10 cellular contexts compared by ENCODE assay signal in the genomic region with DNA sequence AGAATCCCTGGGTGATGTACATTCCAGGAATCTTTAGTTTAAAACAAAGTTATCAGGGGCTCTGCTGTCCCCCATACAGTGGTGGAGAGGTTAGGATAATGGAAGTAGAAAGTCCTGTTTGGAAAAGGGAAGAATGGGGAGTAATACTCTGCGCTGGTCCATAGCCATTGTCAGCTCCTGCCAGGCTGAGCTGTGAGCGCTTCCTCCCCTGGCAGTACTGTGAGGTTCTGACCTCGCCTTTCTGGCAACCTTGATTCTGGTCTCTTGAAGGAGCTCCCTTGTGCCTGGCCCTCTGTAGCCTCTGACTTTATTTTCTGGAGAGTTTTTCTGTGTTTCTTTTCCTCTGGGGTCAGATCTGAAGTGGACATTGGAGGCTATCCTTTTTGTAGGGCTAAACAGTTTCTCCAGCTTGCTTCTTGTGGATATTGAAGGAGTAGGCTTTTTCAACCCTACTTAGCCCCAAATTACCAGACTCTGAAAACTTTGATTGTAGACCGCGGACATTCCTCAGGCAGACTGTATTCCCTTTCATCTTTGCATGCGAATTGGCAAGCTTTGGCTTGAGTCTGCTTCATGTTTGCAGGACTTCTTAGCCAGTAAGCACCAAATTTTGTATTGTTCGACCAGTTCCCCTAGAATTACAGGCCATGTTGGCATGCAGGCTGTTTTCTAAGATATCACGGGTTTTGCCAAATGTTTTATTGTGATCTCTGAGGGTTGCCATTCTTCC. TPM values are rescaled to one million over a fixed set of nuclear protein-coding genes. Genes with fewer than 3 reads are reported as not detected.
A peak's percentile ranks its signal among the peaks of the same experiment; 100 is the strongest.
DNase-seq lines count a peak whose midpoint lies in the region; ATAC-seq and TF ChIP-seq lines count a peak whose summit lies in the region.
"Had no signal": no experiment of that assay in that cellular context is flagged by ENCODE, and none has a peak within 500 bp of the region (broad histone marks: within the 10 kb centered on the region; RNA-seq: fewer than 3 reads in every experiment).

No MANE protein-coding gene starts in this region.

- no peak for ATAC-seq in PC-3

- peaks cover 12% of the 10 kb centered on the region; the same call in 1 of the 2 replicates for H4K20me1 ChIP-seq in PC-3 (ENCODE audit: low read length)

- peak overlapping the region; percentile 73 for H3K27ac ChIP-seq in cardiac muscle cell
- H3K27ac ChIP-seq in brain microvascular endothelial cell = no peak overlapping the region
- no peak overlapping the region for H3K27ac ChIP-seq in PC-3 (ENCODE audit: low read length)

- H3K4me1 ChIP-seq in adipocyte (ENCODE audit: control insufficient read depth, insufficient read depth, low read length) = peaks cover 20% of the 10 kb centered on the region
- H3K4me1 ChIP-seq in cardiac muscle cell (ENCODE audit: low read depth) = peaks cover 15% of the 10 kb centered on the region
- H3K4me1 ChIP-seq in PC-3 (ENCODE audit: insufficient read depth, low read length) = no peaks in the 10 kb centered on the region

- H3K79me2 ChIP-seq in PC-3 (ENCODE audit: low read length) = peaks cover 92% of the 10 kb centered on the region

- H3K4me3 ChIP-seq in adipocyte (ENCODE audit: low read length) = peak overlapping the region; percentile 42
- no peak overlapping the region for H3K4me3 ChIP-seq in cardiac muscle cell
- H3K4me3 ChIP-seq in brain microvascular endothelial cell (ENCODE audit: low read depth, low read length) = no peak overlapping the region
- H3K4me3 ChIP-seq in PC-3 (ENCODE audit: low read length) = no peak overlapping the region

- no peak overlapping the region for H2AFZ ChIP-seq in PC-3 (ENCODE audit: low read length)

- H3K9me2 ChIP-seq in PC-3 (replicated peaks; ENCODE audit: low read length) = no peaks in the 10 kb centered on the region

- H3K9ac ChIP-seq in adipocyte (ENCODE audit: low read length) (no peak overlapping the region), PC-3 (ENCODE audit: low read length) (no peak overlapping the region)

- in situ Hi-C loops in brain microvascular endothelial cell (cut with HindIII; ENCODE audit: low pct_ligation_motif_present, low sequenced_read_pairs) = no loop called here

- peaks cover 3% of the 10 kb centered on the region for H3K36me3 ChIP-seq in adipocyte (ENCODE audit: control insufficient read depth, insufficient read depth, low read length, severe bottlenecking)
- H3K36me3 ChIP-seq in cardiac muscle cell = no peaks in the 10 kb centered on the region
- no peaks in the 10 kb centered on the region for H3K36me3 ChIP-seq in brain microvascular endothelial cell (replicated peaks)
- 0 out of 2 replicates have a peak, but pooled peaks cover 3% of the 10 kb centered on the region for H3K36me3 ChIP-seq in PC-3 (ENCODE audit: low read depth, low read length)

- DNase-seq in AG20443 (ENCODE audit: low spot score) (peak; percentile 32), adipocyte (ENCODE audit: low read depth) (no peak), cardiac muscle cell (ENCODE audit: low read depth in 1 of 2, low spot score in 1 of 2) (peak in 1 of 2 donors; percentile 32), pons (ENCODE audit: low spot score) (peak; percentile 51), germinal center (ENCODE audit: low spot score) (no peak), brain microvascular endothelial cell (no peak), SKM-1 (lab: John Stamatoyannopoulos, UW; ENCODE audit: unreplicated experiment) (no peak), PC-3 (no peak)
- DNase-seq: NCI-H2081 had no signal

- no TSS peak for BruUV-seq in PC-3 (replicated peaks; lab: Mats Ljungman, UMichigan)

- intact Hi-C loops in PC-3 (cut with micrococcal nuclease) = no loop called here

- TF ChIP-seq CTCF in cardiac muscle cell (IDR thresholded peaks at IDR 0.05; ENCODE audit: low read depth, low read length) = no peak
- no peak for TF ChIP-seq CTCF in brain microvascular endothelial cell (IDR thresholded peaks at IDR 0.05; ENCODE audit: low read depth, low read length, missing control alignments)
- no peak for TF ChIP-seq CTCF in PC-3 (conservative IDR thresholded peaks at IDR 0.05; ENCODE audit: low read depth, low read length)

- POLR2A ChIA-PET in PC-3 (lab: Charles Lee; ENCODE audit: unreplicated experiment) = no interaction called here

- H3K27me3 ChIP-seq in adipocyte (replicated peaks; ENCODE audit: control insufficient read depth, insufficient read depth, low read length) (no peaks in the 10 kb centered on the region), cardiac muscle cell (no peaks in the 10 kb centered on the region), brain microvascular endothelial cell (replicated peaks) (no peaks in the 10 kb centered on the region), PC-3 (ENCODE audit: low read length) (no peaks in the 10 kb centered on the region)

- H3K9me3 ChIP-seq in adipocyte (ENCODE audit: control insufficient read depth, low read length) (no peaks in the 10 kb centered on the region), cardiac muscle cell (ENCODE audit: low read depth) (no peaks in the 10 kb centered on the region), PC-3 (ENCODE audit: low read length) (no peaks in the 10 kb centered on the region)

- no peaks in the 10 kb centered on the region for H3F3A ChIP-seq in PC-3 (ENCODE audit: low read length, unreplicated experiment)

- CTCF ChIA-PET in PC-3 (lab: Charles Lee) = no interaction called here

- H3K4me2 ChIP-seq in PC-3 (ENCODE audit: low read length) = no peak overlapping the region

RNA-seq across cellular contexts. Expression of a gene that starts 13.8 kb away (rescaled TPM):
- total RNA-seq in cardiac muscle cell = 45.4 and 72.0 TPM in 2 replicates
- polyA plus RNA-seq in cardiac muscle cell = 34.1 and 51.8 TPM in 2 replicates
- 37.9 and 42.1 TPM in 2 replicates for total RNA-seq in PC-3 (2014; rRNA removed)

RNA-seq across cellular contexts. Expression of a gene that starts 49.5 kb away (rescaled TPM):
- total RNA-seq in cardiac muscle cell (0.86 and 0.92 TPM in 2 replicates), PC-3 (2014; rRNA removed) (6.0 and 7.5 TPM in 2 replicates)
- 2.3 and 4.3 TPM in 2 replicates for polyA plus RNA-seq in cardiac muscle cell
- total RNA-seq: activated T-helper 1 cell treated with anti-CD3 and anti-CD28 coated beads, Interleukin-12 subunit alpha, Interleukin-12 subunit beta, Interleukin-2, Interleukin-4 antibody, amounts not matched to agents 30 ng/mL and 10 ng/mL and 1 ng/mL, durations not matched to agents 14 hours and 24 hours and 36 hours had no signal

Comparison
In these comparisons a context has a peak if more than half of its experiments do, and no peak if none do; other contexts are left out.
1. DNase-seq: peak in AG20443 (single experiment) and pons (single experiment); none in adipocyte (single experiment), germinal center (single experiment), brain microvascular endothelial cell (single experiment), SKM-1 (single experiment) and PC-3 (single experiment).